12 cellular contexts compared by ENCODE assay signal in the genomic region with DNA sequence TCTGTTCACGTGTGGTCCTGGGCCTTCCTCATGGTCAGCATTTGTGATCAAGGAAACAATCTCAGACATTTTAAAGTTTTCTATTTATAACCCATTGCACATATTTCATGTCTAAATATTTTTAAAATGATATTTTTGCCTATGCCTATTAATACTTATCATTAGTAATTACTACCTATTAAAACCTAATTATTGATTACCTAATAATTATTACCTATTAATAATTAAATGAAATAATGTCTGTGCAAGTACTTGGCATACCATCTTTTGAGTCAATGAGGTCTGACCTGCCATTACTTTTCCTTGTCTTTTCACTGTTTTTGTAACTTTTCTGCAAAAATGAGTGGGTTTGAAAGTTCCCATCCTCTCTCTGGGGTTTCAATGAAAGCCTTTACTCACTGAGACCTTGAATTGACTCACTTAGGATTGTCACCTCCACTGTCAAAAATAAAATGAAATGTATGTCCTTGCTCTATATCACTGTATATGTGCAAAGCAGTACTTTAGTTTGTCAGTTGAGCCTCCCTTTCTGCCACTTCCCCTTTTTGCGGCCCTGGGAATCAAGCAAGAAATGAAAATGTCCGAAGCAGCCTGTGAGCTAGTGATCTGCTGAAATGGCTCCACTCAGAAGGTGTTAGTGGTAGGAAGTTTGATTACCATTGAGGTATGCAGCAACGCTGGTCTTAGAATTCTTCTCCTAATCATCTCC.
A peak's percentile ranks its signal among the peaks of the same experiment; 100 is the strongest.
DNase-seq lines count a peak whose midpoint lies in the region; ATAC-seq, FAIRE-seq and TF ChIP-seq lines count a peak whose summit lies in the region.
"Had no signal": no experiment of that assay in that cellular context is flagged by ENCODE, and none has a peak within 500 bp of the region (broad histone marks: within the 10 kb centered on the region; RNA-seq: fewer than 3 reads in every experiment).

No MANE protein-coding gene starts in this region.

- H3K4me1 ChIP-seq in small intestine (ENCODE audit: control insufficient read depth in 2 of 2, insufficient read depth in 1 of 2, low read depth in 1 of 2, low read length in 1 of 2) (no peaks in the 10 kb centered on the region), left lung (no peaks in the 10 kb centered on the region)
- H3K4me1 ChIP-seq: BLaER1 had no signal

- intact Hi-C loops in posterior cingulate gyrus (cut with DNase I): no loop called here
- intact Hi-C loops in left lung (cut with DNase I): no loop called here

- H3K36me3 ChIP-seq in small intestine (ENCODE audit: control insufficient read depth in 2 of 2, insufficient read depth in 2 of 2, low read length in 2 of 2) (no peaks in the 10 kb centered on the region), left lung (no peaks in the 10 kb centered on the region)

- no peak for FAIRE-seq in small intestine (lab: Jason Lieb, UNC)

- H3K27me3 ChIP-seq in small intestine (ENCODE audit: control insufficient read depth in 2 of 2, insufficient read depth in 2 of 2, low read length in 2 of 2): no peaks in the 10 kb centered on the region
- H3K27me3 ChIP-seq in left lung: no peaks in the 10 kb centered on the region
- H3K27me3 ChIP-seq: BLaER1 had no signal

- ATAC-seq in GM18499 (IDR thresholded peaks at IDR 0.05; ENCODE audit: insufficient read depth, unreplicated experiment) (peak; percentile 87), GM21515 (IDR thresholded peaks at IDR 0.05; ENCODE audit: unreplicated experiment) (peak; percentile 89), HG03159 (IDR thresholded peaks at IDR 0.05; ENCODE audit: unreplicated experiment) (peak; percentile 83), left lung (no peak)
- ATAC-seq: activated naive CD4-positive, alpha-beta T cell treated with anti-CD3 and anti-CD28 coated beads, Interleukin-2, amount 50 U/mL, for 72 hours had no signal

- no peaks in the 10 kb centered on the region for H3K9me3 ChIP-seq in small intestine (ENCODE audit: control insufficient read depth, low read depth)
- no peaks in the 10 kb centered on the region for H3K9me3 ChIP-seq in left lung

- TF ChIP-seq CTCF in left lung (IDR thresholded peaks at IDR 0.05): no peak

- H3K27ac ChIP-seq in small intestine (ENCODE audit: low read depth in 1 of 2, low read length in 1 of 2) (no peak overlapping the region), left lung (no peak overlapping the region)
- H3K27ac ChIP-seq: BLaER1 had no signal

- H3K4me3 ChIP-seq in small intestine (ENCODE audit: low read depth in 1 of 2, low read length in 2 of 2) (no peak overlapping the region), left lung (no peak overlapping the region)
- H3K4me3 ChIP-seq: BLaER1 had no signal

- DNase-seq in RPMI8226 (peak; percentile 22), small intestine (no peak), posterior cingulate gyrus (no peak), LoVo (ENCODE audit: low spot score) (no peak), left lung (no peak)
- DNase-seq: effector memory CD4-positive, alpha-beta T cell; nephron progenitor cell had no signal

- 82 to 95% (median 91%) methylated on average over 4 of the region's 4 CpGs for WGBS in small intestine, 3 donors
